20 cellular contexts compared by ENCODE assay signal in the genomic region with DNA sequence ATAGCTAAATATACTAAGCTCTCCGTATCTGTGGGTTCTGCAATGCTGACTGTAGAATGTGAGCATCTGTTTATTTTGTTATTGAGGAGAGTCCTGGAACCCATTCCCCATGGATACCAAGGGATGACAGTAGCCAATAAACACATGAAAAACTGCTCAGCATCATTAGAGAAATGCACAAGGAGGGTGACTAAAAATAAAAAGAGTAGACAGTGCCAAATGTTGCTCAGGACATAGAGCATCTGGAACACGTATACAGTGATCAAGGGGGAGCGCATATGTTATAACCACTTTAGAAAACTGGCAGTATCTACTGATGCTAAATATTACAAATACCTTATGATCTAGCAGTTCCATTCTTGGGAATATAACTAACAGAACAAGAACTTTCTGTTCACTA. TPM values are rescaled to one million over a fixed set of nuclear protein-coding genes. Genes with fewer than 3 reads are reported as not detected.
"Had no signal": no experiment of that assay in that cellular context is flagged by ENCODE, and none has a peak within 500 bp of the region (broad histone marks: within the 10 kb centered on the region; RNA-seq: fewer than 3 reads in every experiment).

No MANE protein-coding gene starts in this region.

- H3K9me3 ChIP-seq: gastroesophageal sphincter, tibial artery had no signal

- H3K4me3 Mint-ChIP-seq: activated CD4-positive, alpha-beta memory T cell treated with anti-CD3 and anti-CD28 coated beads, Interleukin-2, amount 10 ng/mL, durations not matched to agents 7 days and 5 days; activated CD8-positive, alpha-beta memory T cell treated with anti-CD3 and anti-CD28 coated beads, Interleukin-2, amount 10 ng/mL, durations not matched to agents 7 days and 5 days; naive thymus-derived CD4-positive, alpha-beta T cell; neural crest cell; stimulated activated effector memory CD8-positive, alpha-beta T cell treated with anti-CD3 and anti-CD28 coated beads, Interleukin-12 subunit alpha, Interleukin-12 subunit beta, amount 100 ng/mL, for 72 hours; stimulated activated naive CD8-positive, alpha-beta T cell treated with anti-CD3 and anti-CD28 coated beads, Interleukin-15, amount 100 ng/mL, for 72 hours; T-helper 1 cell treated with Interleukin-12 subunit alpha and Interleukin-12 subunit beta and Interleukin-4 antibody, amounts not matched to agents 30 μg/mL and 1 μg/mL, for 36 hours had no signal

- H3K27me3 ChIP-seq: gastroesophageal sphincter, tibial artery had no signal

- H3K27ac ChIP-seq: gastroesophageal sphincter, tibial artery had no signal

- ATAC-seq: activated CD8-positive, alpha-beta memory T cell treated with anti-CD3 and anti-CD28 coated beads, Interleukin-2, amount 10 ng/mL, durations not matched to agents 7 days and 5 days; gastroesophageal sphincter; naive thymus-derived CD4-positive, alpha-beta T cell; sciatic nerve; stimulated activated effector memory CD8-positive, alpha-beta T cell treated with anti-CD3 and anti-CD28 coated beads, Interleukin-12 subunit alpha, Interleukin-12 subunit beta, amount 100 ng/mL, for 72 hours; stimulated activated naive CD8-positive, alpha-beta T cell treated with anti-CD3 and anti-CD28 coated beads, Interleukin-15, amount 100 ng/mL, for 72 hours had no signal

- H3K4me1 ChIP-seq: tibial artery had no signal

- DNase-seq: activated CD4-positive, alpha-beta memory T cell treated with anti-CD3 and anti-CD28 coated beads, Interleukin-2, amount 10 ng/mL, durations not matched to agents 7 days and 5 days; activated CD4-positive, alpha-beta T cell treated with anti-CD3 and anti-CD28 coated beads for 48 hours; activated CD8-positive, alpha-beta memory T cell treated with anti-CD3 and anti-CD28 coated beads, Interleukin-2, amount 10 ng/mL, durations not matched to agents 7 days and 5 days; activated naive CD4-positive, alpha-beta T cell; head of caudate nucleus; islet precursor cell; naive thymus-derived CD4-positive, alpha-beta T cell; posterior cingulate gyrus; small intestine; stimulated activated CD4-positive, alpha-beta T cell treated with anti-CD3 and anti-CD28 coated beads, Interleukin-2, amount 100 ng/mL, for 24 hours; stimulated activated naive CD8-positive, alpha-beta T cell treated with anti-CD3 and anti-CD28 coated beads, Interleukin-15, amount 100 ng/mL, for 72 hours; tibial artery had no signal

- H3K4me3 ChIP-seq: gastroesophageal sphincter, lung, tibial artery had no signal

- H3K4me1 Mint-ChIP-seq: activated CD4-positive, alpha-beta memory T cell treated with anti-CD3 and anti-CD28 coated beads, Interleukin-2, amount 10 ng/mL, durations not matched to agents 7 days and 5 days; activated CD8-positive, alpha-beta memory T cell treated with anti-CD3 and anti-CD28 coated beads, Interleukin-2, amount 10 ng/mL, durations not matched to agents 7 days and 5 days; neural crest cell; stimulated activated effector memory CD8-positive, alpha-beta T cell treated with anti-CD3 and anti-CD28 coated beads, Interleukin-12 subunit alpha, Interleukin-12 subunit beta, amount 100 ng/mL, for 72 hours had no signal

- FAIRE-seq: endometrium, small intestine had no signal

- H3K27me3 Mint-ChIP-seq: activated CD4-positive, alpha-beta memory T cell treated with anti-CD3 and anti-CD28 coated beads, Interleukin-2, amount 10 ng/mL, durations not matched to agents 7 days and 5 days; activated CD8-positive, alpha-beta memory T cell treated with anti-CD3 and anti-CD28 coated beads, Interleukin-2, amount 10 ng/mL, durations not matched to agents 7 days and 5 days; naive thymus-derived CD4-positive, alpha-beta T cell; stimulated activated naive CD8-positive, alpha-beta T cell treated with anti-CD3 and anti-CD28 coated beads, Interleukin-15, amount 100 ng/mL, for 72 hours had no signal

- H3K9me3 Mint-ChIP-seq: activated CD4-positive, alpha-beta memory T cell treated with anti-CD3 and anti-CD28 coated beads, Interleukin-2, amount 10 ng/mL, durations not matched to agents 7 days and 5 days; naive thymus-derived CD4-positive, alpha-beta T cell; stimulated activated effector memory CD8-positive, alpha-beta T cell treated with anti-CD3 and anti-CD28 coated beads, Interleukin-12 subunit alpha, Interleukin-12 subunit beta, amount 100 ng/mL, for 72 hours; stimulated activated naive CD8-positive, alpha-beta T cell treated with anti-CD3 and anti-CD28 coated beads, Interleukin-15, amount 100 ng/mL, for 72 hours; T-helper 1 cell treated with Interleukin-12 subunit alpha and Interleukin-12 subunit beta and Interleukin-4 antibody, amounts not matched to agents 30 μg/mL and 1 μg/mL, for 36 hours had no signal

- H3K27ac Mint-ChIP-seq: activated CD4-positive, alpha-beta memory T cell treated with anti-CD3 and anti-CD28 coated beads, Interleukin-2, amount 10 ng/mL, durations not matched to agents 7 days and 5 days; activated CD8-positive, alpha-beta memory T cell treated with anti-CD3 and anti-CD28 coated beads, Interleukin-2, amount 10 ng/mL, durations not matched to agents 7 days and 5 days; stimulated activated effector memory CD8-positive, alpha-beta T cell treated with anti-CD3 and anti-CD28 coated beads, Interleukin-12 subunit alpha, Interleukin-12 subunit beta, amount 100 ng/mL, for 72 hours; T-helper 1 cell treated with Interleukin-12 subunit alpha and Interleukin-12 subunit beta and Interleukin-4 antibody, amounts not matched to agents 30 μg/mL and 1 μg/mL, for 36 hours had no signal

RNA-seq across cellular contexts. Expression of gene ROPN1L, which starts 57.2 kb away (rescaled TPM):
- total RNA-seq: ureter had no signal
